In genomic region chr1:26287033-26287711, GRCh38 we compare ENCODE assay signal across 7 cellular contexts. TPM values are rescaled to one million over a fixed set of nuclear protein-coding genes. Genes with fewer than 3 reads are reported as not detected.
DNase-seq lines count a peak whose midpoint lies in the region; ATAC-seq, FAIRE-seq and TF ChIP-seq lines count a peak whose summit lies in the region.

No MANE protein-coding gene starts in this region.

- H3K27ac ChIP-seq in HL-60 (replicated peaks) (peak overlapping the region; percentile 99), kidney (ENCODE audit: low read depth in 2 of 2, low read length in 2 of 2) (no peak overlapping the region)

- no peak for FAIRE-seq in kidney (lab: Jason Lieb, UNC)

- peak; percentile 44 for ATAC-seq in GM19025 (IDR thresholded peaks at IDR 0.05; ENCODE audit: low read depth, unreplicated experiment)

- CTCF ChIA-PET in activated CD4-positive, alpha-beta memory T cell treated with anti-CD3 and anti-CD28 coated beads, Interleukin-2, amount 10 ng/mL, durations not matched to agents 7 days and 5 days (lab: Charles Lee) = interaction anchor here (0.6 to 17.9 kb wide), 14 partner anchors 8 to 129 kb away, joined by 3 to 883 read pairs (median 14); partner anchors contain the start of genes CD52, CEP85, SH3BGRL3 and UBXN11

- H3K36me3 ChIP-seq in kidney (ENCODE audit: control insufficient read depth in 1 of 2, insufficient read depth in 2 of 2, low read length in 2 of 2) = no peaks in the 10 kb centered on the region

- peak overlapping the region; percentile 54 for H3K4me3 Mint-ChIP-seq in activated CD4-positive, alpha-beta memory T cell treated with anti-CD3 and anti-CD28 coated beads, Interleukin-2, amount 10 ng/mL, durations not matched to agents 7 days and 5 days

- no peaks in the 10 kb centered on the region for H3K27me3 ChIP-seq in HL-60 (ENCODE audit: insufficient read depth, poor library complexity, severe bottlenecking)

- TF ChIP-seq CTCF in HL-60 (IDR thresholded peaks at IDR 0.05; ENCODE audit: insufficient read depth, low read length) (no peak), kidney (IDR thresholded peaks at IDR 0.05; ENCODE audit: borderline replicate concordance, extremely low read depth, insufficient read depth) (no peak)

- no peaks in the 10 kb centered on the region for H3K9me3 ChIP-seq in kidney (ENCODE audit: control insufficient read depth in 1 of 2, low read length in 2 of 2)

- H3K9me3 Mint-ChIP-seq in activated CD4-positive, alpha-beta memory T cell treated with anti-CD3 and anti-CD28 coated beads, Interleukin-2, amount 10 ng/mL, durations not matched to agents 7 days and 5 days = no peaks in the 10 kb centered on the region

- H3K9ac ChIP-seq in kidney (ENCODE audit: low read length in 2 of 2) = no peak overlapping the region

- H3K27ac Mint-ChIP-seq in activated CD4-positive, alpha-beta memory T cell treated with anti-CD3 and anti-CD28 coated beads, Interleukin-2, amount 10 ng/mL, durations not matched to agents 7 days and 5 days = peak overlapping the region; percentile 98

- H3K27me3 Mint-ChIP-seq in activated CD4-positive, alpha-beta memory T cell treated with anti-CD3 and anti-CD28 coated beads, Interleukin-2, amount 10 ng/mL, durations not matched to agents 7 days and 5 days = no peaks in the 10 kb centered on the region

- peak in 1 of 2 experiments; percentile 80 for DNase-seq in HL-60 (ENCODE audit: low read depth in 1 of 2, low spot score in 1 of 2)
- DNase-seq in activated CD4-positive, alpha-beta memory T cell treated with anti-CD3 and anti-CD28 coated beads, Interleukin-2, amount 10 ng/mL, durations not matched to agents 7 days and 5 days = peak; percentile 91
- peak; percentile 72 for DNase-seq in kidney
- no peak for DNase-seq in LoVo (ENCODE audit: low spot score)
- no peak for DNase-seq in NCI-H510A treated with DMSO at 0.1 percent for 48 hours (lab: John Stamatoyannopoulos, UW)
- no peak for DNase-seq in NCI-H2029 treated with DMSO at 0.1 percent for 48 hours (lab: John Stamatoyannopoulos, UW)

- peaks cover 33% of the 10 kb centered on the region for H3K36me3 Mint-ChIP-seq in activated CD4-positive, alpha-beta memory T cell treated with anti-CD3 and anti-CD28 coated beads, Interleukin-2, amount 10 ng/mL, durations not matched to agents 7 days and 5 days (ENCODE audit: low read depth)

- peaks cover 96% of the 10 kb centered on the region for H3K4me1 Mint-ChIP-seq in activated CD4-positive, alpha-beta memory T cell treated with anti-CD3 and anti-CD28 coated beads, Interleukin-2, amount 10 ng/mL, durations not matched to agents 7 days and 5 days

- POLR2A ChIA-PET in activated CD4-positive, alpha-beta memory T cell treated with anti-CD3 and anti-CD28 coated beads, Interleukin-2, amount 10 ng/mL, durations not matched to agents 7 days and 5 days (lab: Charles Lee) = interaction anchor here (0.7 to 19.9 kb wide), 19 partner anchors 9 to 184 kb away, joined by 3 to 1302 read pairs (median 9); partner anchors contain the start of genes CD52, DHDDS, HMGN2 and SH3BGRL3

- intact Hi-C loops in kidney (cut with DNase I) = no loop called here

- no peak overlapping the region for H3K4me3 ChIP-seq in HL-60 (replicated peaks; ENCODE audit: insufficient read depth, low read length)
- no peak overlapping the region for H3K4me3 ChIP-seq in kidney (ENCODE audit: low read length in 2 of 2)

- H3K4me1 ChIP-seq in kidney (ENCODE audit: control insufficient read depth in 1 of 2, insufficient read depth in 1 of 2, low read depth in 1 of 2, low read length in 2 of 2) = peaks cover 0 to 5% of the 10 kb centered on the region in 2 donors

RNA-seq across cellular contexts. Expression of gene SH3BGRL3, which starts 7.3 kb away (rescaled TPM):
- total RNA-seq in activated CD4-positive, alpha-beta memory T cell treated with anti-CD3 and anti-CD28 coated beads, Interleukin-2, amount 10 ng/mL, durations not matched to agents 7 days and 5 days = 100 to 1,000 TPM; 662 to 665 TPM
- 140 TPM for total RNA-seq in kidney
- polyA plus RNA-seq in kidney (ENCODE audit: insufficient read depth, low read depth, low replicate concordance) = 180 TPM

RNA-seq across cellular contexts. Expression of gene UBXN11, which starts 19.3 kb away (rescaled TPM):
- 10 to 100 TPM; 46.9 to 49.9 TPM for total RNA-seq in activated CD4-positive, alpha-beta memory T cell treated with anti-CD3 and anti-CD28 coated beads, Interleukin-2, amount 10 ng/mL, durations not matched to agents 7 days and 5 days
- total RNA-seq in kidney = 55.0 TPM
- 30.2 TPM for polyA plus RNA-seq in kidney (ENCODE audit: insufficient read depth, low read depth, low replicate concordance)

RNA-seq across cellular contexts. Expression of gene CD52, which starts 30.6 kb away (rescaled TPM):
- 1,000 to 10,000 TPM; 1,572 to 1,591 TPM for total RNA-seq in activated CD4-positive, alpha-beta memory T cell treated with anti-CD3 and anti-CD28 coated beads, Interleukin-2, amount 10 ng/mL, durations not matched to agents 7 days and 5 days
- total RNA-seq in kidney = 30.8 TPM
- polyA plus RNA-seq in kidney (ENCODE audit: insufficient read depth, low read depth, low replicate concordance) = 13.2 TPM

RNA-seq across cellular contexts. Expression of gene CEP85, which starts 53.2 kb away (rescaled TPM):
- total RNA-seq in activated CD4-positive, alpha-beta memory T cell treated with anti-CD3 and anti-CD28 coated beads, Interleukin-2, amount 10 ng/mL, durations not matched to agents 7 days and 5 days = 10 to 100 TPM; 35.5 to 37.7 TPM
- total RNA-seq in kidney = 8.5 TPM
- 8.4 TPM for polyA plus RNA-seq in kidney (ENCODE audit: insufficient read depth, low read depth, low replicate concordance)

Comparison
In these comparisons a context has a peak if more than half of its experiments do, and no peak if none do; other contexts are left out.
1. DNase-seq: peak in activated CD4-positive, alpha-beta memory T cell treated with anti-CD3 and anti-CD28 coated beads, Interleukin-2, amount 10 ng/mL, durations not matched to agents 7 days and 5 days (single experiment) and kidney (single experiment); none in LoVo (single experiment), NCI-H510A treated with DMSO at 0.1 percent for 48 hours (single experiment) and NCI-H2029 treated with DMSO at 0.1 percent for 48 hours (single experiment).
2. RNA of gene CD52, which starts 30.6 kb away (total RNA-seq): 1,572 to 1,591 TPM in activated CD4-positive, alpha-beta memory T cell treated with anti-CD3 and anti-CD28 coated beads, Interleukin-2, amount 10 ng/mL, durations not matched to agents 7 days and 5 days; 30.8 TPM in kidney (single experiment); every median in the first group is over 10 times any median in the second.